ENCODE assay signal across 7 cellular contexts in genomic region chr14:92540472-92541048, GRCh38. TPM values are rescaled to one million over a fixed set of nuclear protein-coding genes. Genes with fewer than 3 reads are reported as not detected.
DNase-seq lines count a peak whose midpoint lies in the region; ATAC-seq and TF ChIP-seq lines count a peak whose summit lies in the region.

No MANE protein-coding gene starts in this region.

- CTCF ChIA-PET in activated CD8-positive, alpha-beta T cell treated with anti-CD3 and anti-CD28 coated beads for 36 hours (lab: Charles Lee): interaction anchor here (0.5 to 2.3 kb wide), 2 partner anchors 72 to 367 kb away, joined by 3 to 9 read pairs; no protein-coding TSS in a partner anchor

- no peak for TF ChIP-seq CTCF in activated CD8-positive, alpha-beta T cell treated with anti-CD3 and anti-CD28 coated beads for 36 hours (IDR thresholded peaks at IDR 0.05)

- H3K27me3 Mint-ChIP-seq in activated CD8-positive, alpha-beta T cell treated with anti-CD3 and anti-CD28 coated beads for 36 hours: no peaks in the 10 kb centered on the region

- H3K4me1 Mint-ChIP-seq in activated CD8-positive, alpha-beta T cell treated with anti-CD3 and anti-CD28 coated beads for 36 hours (ENCODE audit: low read depth): peaks cover 74% of the 10 kb centered on the region

- peaks cover 22% of the 10 kb centered on the region for H3K36me3 Mint-ChIP-seq in activated CD8-positive, alpha-beta T cell treated with anti-CD3 and anti-CD28 coated beads for 36 hours (ENCODE audit: low read depth)

- intact Hi-C loops in activated CD8-positive, alpha-beta T cell treated with anti-CD3 and anti-CD28 coated beads for 36 hours (cut with micrococcal nuclease): no loop called here
- intact Hi-C loops in Right ventricle myocardium superior (cut with DNase I): no loop called here

- POLR2A ChIA-PET in activated CD8-positive, alpha-beta T cell treated with anti-CD3 and anti-CD28 coated beads for 36 hours (lab: Charles Lee): interaction anchor here (0.6 to 1.2 kb wide), 2 partner anchors 9 to 142 kb away, joined by 3 to 5 read pairs; no protein-coding TSS in a partner anchor

- H3K9me3 Mint-ChIP-seq in activated CD8-positive, alpha-beta T cell treated with anti-CD3 and anti-CD28 coated beads for 36 hours: no peaks in the 10 kb centered on the region

- peak; percentile 23 for ATAC-seq in HG03064 (IDR thresholded peaks at IDR 0.05; ENCODE audit: low read depth, unreplicated experiment)
- ATAC-seq in activated CD8-positive, alpha-beta T cell treated with anti-CD3 and anti-CD28 coated beads for 36 hours: no peak
- peak; percentile 95 for ATAC-seq in Right ventricle myocardium superior (ENCODE audit: poor library complexity)
- ATAC-seq in GM19455 (IDR thresholded peaks at IDR 0.05; ENCODE audit: unreplicated experiment): no peak
- no peak for ATAC-seq in HG03280 (IDR thresholded peaks at IDR 0.05; ENCODE audit: unreplicated experiment)

- no peak for DNase-seq in activated CD8-positive, alpha-beta T cell treated with anti-CD3 and anti-CD28 coated beads for 36 hours
- DNase-seq in Right ventricle myocardium superior (peak; percentile 94), putamen (ENCODE audit: low spot score) (peak; percentile 30)
- DNase-seq in activated naive CD4-positive, alpha-beta T cell treated with anti-CD3 and anti-CD28 coated beads, Interleukin-2, amount 50 U/mL, for 16 hours: no peak

- H3K4me3 Mint-ChIP-seq in activated CD8-positive, alpha-beta T cell treated with anti-CD3 and anti-CD28 coated beads for 36 hours: no peak overlapping the region

- peak overlapping the region; percentile 82 for H3K27ac Mint-ChIP-seq in activated CD8-positive, alpha-beta T cell treated with anti-CD3 and anti-CD28 coated beads for 36 hours

RNA-seq across cellular contexts. Expression of gene RIN3, which starts 27.0 kb away (rescaled TPM):
- total RNA-seq in activated CD8-positive, alpha-beta T cell treated with anti-CD3 and anti-CD28 coated beads for 36 hours: 10 to 100 TPM; 61.3 to 62.4 TPM
- total RNA-seq in Right ventricle myocardium superior: 11.0 TPM

Comparison
In these comparisons a context has a peak if more than half of its experiments do, and no peak if none do; other contexts are left out.
1. ATAC-seq: peak in HG03064 (single experiment) and Right ventricle myocardium superior (single experiment); none in activated CD8-positive, alpha-beta T cell treated with anti-CD3 and anti-CD28 coated beads for 36 hours (single experiment), GM19455 (single experiment) and HG03280 (single experiment).
2. DNase-seq: peak in Right ventricle myocardium superior (single experiment) and putamen (single experiment); none in activated CD8-positive, alpha-beta T cell treated with anti-CD3 and anti-CD28 coated beads for 36 hours (single experiment) and activated naive CD4-positive, alpha-beta T cell treated with anti-CD3 and anti-CD28 coated beads, Interleukin-2, amount 50 U/mL, for 16 hours (single experiment).